25 cellular contexts compared by ENCODE assay signal in genomic region chr3:195068481-195069080, GRCh38.
DNase-seq lines count a peak whose midpoint lies in the region; ATAC-seq, FAIRE-seq and TF ChIP-seq lines count a peak whose summit lies in the region.
"Had no signal": no experiment of that assay in that cellular context is flagged by ENCODE, and none has a peak within 500 bp of the region (broad histone marks: within the 10 kb centered on the region; RNA-seq: fewer than 3 reads in every experiment).

No MANE protein-coding gene starts in this region.

- TF ChIP-seq CTCF in HEK293 (tag by site-specific recombination; IDR thresholded peaks at IDR 0.05) (no peak), endothelial cell of umbilical vein (IDR thresholded peaks at IDR 0.05; ENCODE audit: extremely low read depth in 1 of 2, insufficient read depth in 1 of 2, low read depth in 1 of 2, low read length in 2 of 2) (no peak), tibial artery (IDR thresholded peaks at IDR 0.05) (no peak)

- POLR2A ChIA-PET in activated naive CD8-positive, alpha-beta T cell treated with anti-CD3 and anti-CD28 coated beads, Interleukin-2, amount 10 ng/mL, durations not matched to agents 7 days and 5 days (lab: Charles Lee) = no interaction called here
- POLR2A ChIA-PET in HEK293 (lab: Yijun Ruan, JAX) (no interaction called here), endothelial cell of umbilical vein (lab: Charles Lee) (no interaction called here)

- TF ChIP-seq POLR2A in endothelial cell of umbilical vein (IDR thresholded peaks at IDR 0.05; ENCODE audit: low read depth, low read length) = no peak

- H2AFZ ChIP-seq in endothelial cell of umbilical vein (ENCODE audit: low read depth, low read length) = no peak overlapping the region

- H3K9me3 Mint-ChIP-seq in activated naive CD8-positive, alpha-beta T cell treated with anti-CD3 and anti-CD28 coated beads, Interleukin-2, amount 10 ng/mL, durations not matched to agents 7 days and 5 days = peaks cover 1% of the 10 kb centered on the region
- no peaks in the 10 kb centered on the region for H3K9me3 Mint-ChIP-seq in activated naive CD8-positive, alpha-beta T cell treated with anti-CD3 and anti-CD28 coated beads, Interleukin-2, amount 50 U/mL, for 24 hours
- H3K9me3 Mint-ChIP-seq: activated CD4-positive, alpha-beta memory T cell treated with anti-CD3 and anti-CD28 coated beads for 36 hours; activated naive CD4-positive, alpha-beta T cell treated with anti-CD3 and anti-CD28 coated beads for 36 hours; activated T-cell treated with anti-CD3 and anti-CD28 coated beads, Interleukin-2, amount 50 U/mL, for 72 hours; CD4-positive, alpha-beta memory T cell; T-cell had no signal

- no peaks in the 10 kb centered on the region for H3K79me2 ChIP-seq in endothelial cell of umbilical vein (ENCODE audit: control insufficient read depth, insufficient read depth, low read length)

- no peak for ATAC-seq in activated naive CD8-positive, alpha-beta T cell treated with anti-CD3 and anti-CD28 coated beads, Interleukin-2, amount 10 ng/mL, durations not matched to agents 7 days and 5 days (ENCODE audit: low read depth)
- no peak for ATAC-seq in activated naive CD8-positive, alpha-beta T cell treated with anti-CD3 and anti-CD28 coated beads, Interleukin-2, amount 50 U/mL, for 24 hours
- ATAC-seq in GM18867 (IDR thresholded peaks at IDR 0.05; ENCODE audit: unreplicated experiment) = no peak
- ATAC-seq: activated T-cell treated with anti-CD3 and anti-CD28 coated beads, Interleukin-2, amount 50 U/mL, for 72 hours; T-cell had no signal

- H3K27me3 ChIP-seq in endothelial cell of umbilical vein (ENCODE audit: control insufficient read depth in 2 of 2, insufficient read depth in 2 of 2, low read length in 2 of 2) (no peaks in the 10 kb centered on the region), tibial artery (no peaks in the 10 kb centered on the region)
- H3K27me3 ChIP-seq: brain microvascular endothelial cell, MG63, vagina had no signal

- no peak overlapping the region for H3K27ac ChIP-seq in HEK293 (ENCODE audit: extremely low read depth, low read depth, low read length)
- H3K27ac ChIP-seq in endothelial cell of umbilical vein (ENCODE audit: insufficient read depth, low read depth, low read length) = no peak overlapping the region
- H3K27ac ChIP-seq in tibial artery = no peak overlapping the region
- H3K27ac ChIP-seq: brain microvascular endothelial cell, skin epidermis, vagina had no signal

- H3K4me2 ChIP-seq in endothelial cell of umbilical vein (ENCODE audit: insufficient read depth, low read length) = no peak overlapping the region

- H3K4me3 ChIP-seq in HEK293 (ENCODE audit: low read depth, low read length) (no peak overlapping the region), endothelial cell of umbilical vein (replicated peaks in 1 of 3; ENCODE audit: insufficient read depth in 1 of 3, low read depth in 1 of 3, low read length in 3 of 3) (no peak overlapping the region), tibial artery (no peak overlapping the region)
- H3K4me3 ChIP-seq: MG63, skin epidermis, vagina had no signal

- peaks cover 11% of the 10 kb centered on the region for H3K36me3 Mint-ChIP-seq in activated naive CD8-positive, alpha-beta T cell treated with anti-CD3 and anti-CD28 coated beads, Interleukin-2, amount 10 ng/mL, durations not matched to agents 7 days and 5 days
- peaks cover 6% of the 10 kb centered on the region for H3K36me3 Mint-ChIP-seq in activated naive CD8-positive, alpha-beta T cell treated with anti-CD3 and anti-CD28 coated beads, Interleukin-2, amount 50 U/mL, for 24 hours (ENCODE audit: low read depth)
- H3K36me3 Mint-ChIP-seq: activated CD4-positive, alpha-beta memory T cell treated with anti-CD3 and anti-CD28 coated beads for 36 hours had no signal

- H3K4me1 Mint-ChIP-seq in activated naive CD8-positive, alpha-beta T cell treated with anti-CD3 and anti-CD28 coated beads, Interleukin-2, amount 10 ng/mL, durations not matched to agents 7 days and 5 days = peaks cover 1% of the 10 kb centered on the region
- H3K4me1 Mint-ChIP-seq in activated naive CD8-positive, alpha-beta T cell treated with anti-CD3 and anti-CD28 coated beads, Interleukin-2, amount 50 U/mL, for 24 hours = no peaks in the 10 kb centered on the region
- H3K4me1 Mint-ChIP-seq: CD4-positive, alpha-beta memory T cell; T-cell had no signal

- H3K27me3 Mint-ChIP-seq in activated naive CD8-positive, alpha-beta T cell treated with anti-CD3 and anti-CD28 coated beads, Interleukin-2, amount 10 ng/mL, durations not matched to agents 7 days and 5 days = no peaks in the 10 kb centered on the region
- no peaks in the 10 kb centered on the region for H3K27me3 Mint-ChIP-seq in activated naive CD8-positive, alpha-beta T cell treated with anti-CD3 and anti-CD28 coated beads, Interleukin-2, amount 50 U/mL, for 24 hours
- H3K27me3 Mint-ChIP-seq: activated CD4-positive, alpha-beta memory T cell treated with anti-CD3 and anti-CD28 coated beads for 36 hours; CD4-positive, alpha-beta memory T cell; T-cell had no signal

- no peaks in the 10 kb centered on the region for H4K20me1 ChIP-seq in endothelial cell of umbilical vein (replicated peaks; ENCODE audit: control insufficient read depth, extremely low read depth, insufficient read depth, low read length)

- CTCF ChIA-PET in HEK293 (lab: Yijun Ruan, JAX) = no interaction called here
- CTCF ChIA-PET in endothelial cell of umbilical vein (lab: Charles Lee) = interaction anchor here (1.0 to 1.1 kb wide), 2 partner anchors 10 to 138 kb away, joined by 3 read pairs; no protein-coding TSS in a partner anchor

- TSS peak; percentile 32 for BruUV-seq in endothelial cell of umbilical vein (replicated peaks; lab: Mats Ljungman, UMichigan)

- DNase-seq in activated naive CD8-positive, alpha-beta T cell treated with anti-CD3 and anti-CD28 coated beads, Interleukin-2, amount 10 ng/mL, durations not matched to agents 7 days and 5 days = peak; percentile 3
- DNase-seq in activated naive CD8-positive, alpha-beta T cell treated with anti-CD3 and anti-CD28 coated beads, Interleukin-2, amount 50 U/mL, for 24 hours = no peak
- DNase-seq in endothelial cell of umbilical vein (ENCODE audit: low read depth, low spot score) = no peak
- DNase-seq in tibial artery = peak; percentile 13 to 24
- DNase-seq in NCI-H1092 treated with DMSO at 0.1 percent for 48 hours (lab: John Stamatoyannopoulos, UW) = no peak
- DNase-seq in GM19239 (ENCODE audit: insufficient read length, low spot score) = no peak
- DNase-seq: activated CD4-positive, alpha-beta memory T cell treated with anti-CD3 and anti-CD28 coated beads for 36 hours; activated T-cell treated with anti-CD3 and anti-CD28 coated beads, Interleukin-2, amount 50 U/mL, for 72 hours; CD4-positive, alpha-beta memory T cell; KG1; MG63; NCI-H1105 treated with DMSO at 0.1 percent for 48 hours; NCI-H2029; NCI-H524; stimulated activated naive CD4-positive, alpha-beta T cell; T-cell had no signal

- H3K4me1 ChIP-seq in HEK293 (ENCODE audit: control insufficient read depth, insufficient read depth, low read length) = peaks cover 3% of the 10 kb centered on the region; the same call in 1 of the 2 replicates
- no peaks in the 10 kb centered on the region for H3K4me1 ChIP-seq in endothelial cell of umbilical vein (ENCODE audit: control insufficient read depth, extremely low read depth, insufficient read depth, low read length)
- H3K4me1 ChIP-seq in tibial artery = no peaks in the 10 kb centered on the region
- H3K4me1 ChIP-seq: vagina had no signal

- H3K27ac Mint-ChIP-seq in activated naive CD8-positive, alpha-beta T cell treated with anti-CD3 and anti-CD28 coated beads, Interleukin-2, amount 10 ng/mL, durations not matched to agents 7 days and 5 days = no peak overlapping the region
- H3K27ac Mint-ChIP-seq in activated naive CD8-positive, alpha-beta T cell treated with anti-CD3 and anti-CD28 coated beads, Interleukin-2, amount 50 U/mL, for 24 hours = no peak overlapping the region
- H3K27ac Mint-ChIP-seq: activated CD4-positive, alpha-beta memory T cell treated with anti-CD3 and anti-CD28 coated beads for 36 hours; activated naive CD4-positive, alpha-beta T cell treated with anti-CD3 and anti-CD28 coated beads for 36 hours; activated T-cell treated with anti-CD3 and anti-CD28 coated beads, Interleukin-2, amount 50 U/mL, for 72 hours; nephron; T-cell had no signal

- intact Hi-C loops in endothelial cell of umbilical vein (cut with micrococcal nuclease) (no loop called here), tibial artery (cut with DNase I; ENCODE audit: low total_unique reads) (no loop called here)

- dilution Hi-C loops in endothelial cell of umbilical vein (cut with MboI; ENCODE audit: extremely low pct_ligation_motif_present, low sequenced_read_pairs) = no loop called here

- no peaks in the 10 kb centered on the region for H3K9me3 ChIP-seq in HEK293 (ENCODE audit: control insufficient read depth, insufficient read depth, low read depth, low read length)
- H3K9me3 ChIP-seq in endothelial cell of umbilical vein (replicated peaks; ENCODE audit: control insufficient read depth, insufficient read depth, low read length) = no peaks in the 10 kb centered on the region
- no peaks in the 10 kb centered on the region for H3K9me3 ChIP-seq in tibial artery
- H3K9me3 ChIP-seq: MG63, vagina had no signal

- FAIRE-seq in endothelial cell of umbilical vein (lab: Jason Lieb, UNC) (peak; percentile 62), GM19239 (lab: Jason Lieb, UNC) (no peak)
- FAIRE-seq: frontal cortex, GM18507 had no signal

- no peak overlapping the region for H3K4me3 Mint-ChIP-seq in activated naive CD8-positive, alpha-beta T cell treated with anti-CD3 and anti-CD28 coated beads, Interleukin-2, amount 10 ng/mL, durations not matched to agents 7 days and 5 days
- H3K4me3 Mint-ChIP-seq in activated naive CD8-positive, alpha-beta T cell treated with anti-CD3 and anti-CD28 coated beads, Interleukin-2, amount 50 U/mL, for 24 hours = no peak overlapping the region
- H3K4me3 Mint-ChIP-seq: activated CD4-positive, alpha-beta memory T cell treated with anti-CD3 and anti-CD28 coated beads for 36 hours; activated naive CD4-positive, alpha-beta T cell treated with anti-CD3 and anti-CD28 coated beads for 36 hours; activated T-cell treated with anti-CD3 and anti-CD28 coated beads, Interleukin-2, amount 50 U/mL, for 72 hours; CD4-positive, alpha-beta memory T cell; nephron; T-cell had no signal

- H3K36me3 ChIP-seq in HEK293 (ENCODE audit: control insufficient read depth in 2 of 2, insufficient read depth in 1 of 2, low read length in 2 of 2) (peaks cover 0 to 12% of the 10 kb centered on the region in 2 experiments; a peak in 1 of 3 replicates), endothelial cell of umbilical vein (ENCODE audit: control insufficient read depth in 2 of 2, extremely low read depth in 1 of 2, insufficient read depth in 2 of 2, low read length in 2 of 2) (peaks cover 4 to 5% of the 10 kb centered on the region in 2 experiments), tibial artery (peaks cover 0 to 14% (median 7%) of the 10 kb centered on the region in 3 donors)
- H3K36me3 ChIP-seq: vagina had no signal

- no peak overlapping the region for H3K9ac ChIP-seq in endothelial cell of umbilical vein (replicated peaks; ENCODE audit: extremely low read depth, insufficient read depth, low read length)

- H3K9me1 ChIP-seq in endothelial cell of umbilical vein (replicated peaks; ENCODE audit: control insufficient read depth, extremely low read depth, insufficient read depth, low read length) = no peaks in the 10 kb centered on the region

TF ChIP-seq in endothelial cell of umbilical vein, 7 proteins besides CTCF, POLR2A, EP300 and RAD21 (continues in another document):
- no peak for TF ChIP-seq EZH2 (IDR thresholded peaks at IDR 0.05; ENCODE audit: borderline replicate concordance, low read depth, low read length, severe bottlenecking)

Comparison
In these comparisons a context has a peak if more than half of its experiments do, and no peak if none do; other contexts are left out.
1. DNase-seq: peak in activated naive CD8-positive, alpha-beta T cell treated with anti-CD3 and anti-CD28 coated beads, Interleukin-2, amount 10 ng/mL, durations not matched to agents 7 days and 5 days (single experiment) and tibial artery (2 of 2); none in activated naive CD8-positive, alpha-beta T cell treated with anti-CD3 and anti-CD28 coated beads, Interleukin-2, amount 50 U/mL, for 24 hours (single experiment), endothelial cell of umbilical vein (single experiment), NCI-H1092 treated with DMSO at 0.1 percent for 48 hours (single experiment) and GM19239 (single experiment).